In genomic region chr1:92736395-92736794, GRCh38 we compare ENCODE assay signal across 10 cellular contexts. TPM values are rescaled to one million over a fixed set of nuclear protein-coding genes. Genes with fewer than 3 reads are reported as not detected.
DNase-seq lines count a peak whose midpoint lies in the region; ATAC-seq and TF ChIP-seq lines count a peak whose summit lies in the region.
"Had no signal": no experiment of that assay in that cellular context is flagged by ENCODE, and none has a peak within 500 bp of the region (broad histone marks: within the 10 kb centered on the region; RNA-seq: fewer than 3 reads in every experiment).

No MANE protein-coding gene starts in this region.

- peaks cover 6% of the 10 kb centered on the region for H3K27me3 Mint-ChIP-seq in activated CD8-positive, alpha-beta T cell treated with anti-CD3 and anti-CD28 coated beads for 36 hours
- peaks cover 2 to 23% of the 10 kb centered on the region in 2 donors for H3K27me3 Mint-ChIP-seq in CD8-positive, alpha-beta memory T cell
- H3K27me3 Mint-ChIP-seq: activated naive CD4-positive, alpha-beta T cell treated with anti-CD3 and anti-CD28 coated beads, Interleukin-2, amount 50 U/mL, for 24 hours had no signal

- POLR2A ChIA-PET in AG04450 (lab: Yijun Ruan, JAX) (no interaction called here), PC-9 (lab: Charles Lee; ENCODE audit: unreplicated experiment) (interaction anchor here (0.5 kb wide), 1 partner anchor 48 kb away, joined by 4 read pairs; the partner anchor contains the start of gene EVI5)
- POLR2A ChIA-PET in activated CD8-positive, alpha-beta T cell treated with anti-CD3 and anti-CD28 coated beads for 36 hours (lab: Charles Lee), result no interaction called here
- POLR2A ChIA-PET in CD8-positive, alpha-beta memory T cell (lab: Charles Lee), result no interaction called here

- no peaks in the 10 kb centered on the region for H3K4me1 ChIP-seq in PC-9 (replicated peaks; ENCODE audit: insufficient read depth)
- no peaks in the 10 kb centered on the region for H3K4me1 ChIP-seq in CD8-positive, alpha-beta memory T cell (ENCODE audit: insufficient read depth, low read length)

- BruUV-seq in PC-9 (replicated peaks; lab: Mats Ljungman, UMichigan), result no TSS peak

- H3K9me2 ChIP-seq in PC-9 (ENCODE audit: insufficient read depth), result no peaks in the 10 kb centered on the region

- H3K36me3 ChIP-seq in PC-9 (ENCODE audit: low read depth), result no peaks in the 10 kb centered on the region
- H3K36me3 ChIP-seq in CD8-positive, alpha-beta memory T cell (ENCODE audit: insufficient read depth, low read length), result no peaks in the 10 kb centered on the region
- H3K36me3 ChIP-seq: thoracic aorta had no signal

- peak; percentile 46 for TF ChIP-seq CTCF in AG04450 (IDR thresholded peaks at IDR 0.05; ENCODE audit: low read depth, low read length)
- TF ChIP-seq CTCF in PC-9 (conservative IDR thresholded peaks at IDR 0.05), result peak; percentile 31; the same call in 1 of the 2 replicates
- TF ChIP-seq CTCF in fibroblast of villous mesenchyme (IDR thresholded peaks at IDR 0.05; ENCODE audit: insufficient read depth, low read depth, low read length), result peak; percentile 36
- TF ChIP-seq CTCF in activated CD8-positive, alpha-beta T cell treated with anti-CD3 and anti-CD28 coated beads for 36 hours (IDR thresholded peaks at IDR 0.05), result no peak

- H3K27me3 ChIP-seq in AG04450 (ENCODE audit: control insufficient read depth, insufficient read depth, low read length) (no peaks in the 10 kb centered on the region), PC-9 (ENCODE audit: insufficient read depth, low read depth) (no peaks in the 10 kb centered on the region)
- H3K27me3 ChIP-seq in CD8-positive, alpha-beta memory T cell (ENCODE audit: insufficient read depth, low read length, poor library complexity, severe bottlenecking), result no peaks in the 10 kb centered on the region

- no peaks in the 10 kb centered on the region for H3K4me1 Mint-ChIP-seq in activated CD8-positive, alpha-beta T cell treated with anti-CD3 and anti-CD28 coated beads for 36 hours (ENCODE audit: low read depth)
- H3K4me1 Mint-ChIP-seq in CD8-positive, alpha-beta memory T cell, result no peaks in the 10 kb centered on the region
- H3K4me1 Mint-ChIP-seq: activated naive CD4-positive, alpha-beta T cell treated with anti-CD3 and anti-CD28 coated beads, Interleukin-2, amount 50 U/mL, for 24 hours had no signal

- no peak overlapping the region for H3K4me2 ChIP-seq in PC-9

- DNase-seq in AG04450 (ENCODE audit: low read depth, low spot score) (no peak), PC-9 (peak in 1 of 2 experiments; percentile 31), fibroblast of villous mesenchyme (ENCODE audit: low read depth) (no peak), NCI-H1436 (lab: John Stamatoyannopoulos, UW) (no peak)
- no peak for DNase-seq in activated CD8-positive, alpha-beta T cell treated with anti-CD3 and anti-CD28 coated beads for 36 hours
- DNase-seq in CD8-positive, alpha-beta memory T cell, result no peak
- no peak for DNase-seq in activated CD4-positive, alpha-beta T cell treated with anti-CD3 and anti-CD28 coated beads for 48 hours

- peaks cover 8% of the 10 kb centered on the region; the same call in 1 of the 2 replicates for H4K20me1 ChIP-seq in PC-9 (ENCODE audit: insufficient read depth)

- H3K27ac ChIP-seq in AG04450 (ENCODE audit: low read depth, low read length) (no peak overlapping the region), PC-9 (no peak overlapping the region)
- no peak overlapping the region for H3K27ac ChIP-seq in CD8-positive, alpha-beta memory T cell (ENCODE audit: low read depth, low read length)
- H3K27ac ChIP-seq: thoracic aorta had no signal

- peaks cover 6% of the 10 kb centered on the region; the same call in 1 of the 2 replicates for H3F3A ChIP-seq in PC-9 (ENCODE audit: insufficient read depth, low read depth)

- H3K4me3 ChIP-seq in AG04450 (ENCODE audit: low read depth, low read length), result no peak overlapping the region
- no peak overlapping the region for H3K4me3 ChIP-seq in PC-9
- no peak overlapping the region for H3K4me3 ChIP-seq in fibroblast of villous mesenchyme (ENCODE audit: low read depth, low read length)
- no peak overlapping the region for H3K4me3 ChIP-seq in CD8-positive, alpha-beta memory T cell (ENCODE audit: low read length)
- H3K4me3 ChIP-seq: thoracic aorta had no signal

- intact Hi-C loops in PC-9 (cut with micrococcal nuclease; ENCODE audit: unreplicated experiment), result no loop called here
- intact Hi-C loops in activated CD8-positive, alpha-beta T cell treated with anti-CD3 and anti-CD28 coated beads for 36 hours (cut with micrococcal nuclease), result no loop called here

- no peaks in the 10 kb centered on the region for H3K36me3 Mint-ChIP-seq in activated CD8-positive, alpha-beta T cell treated with anti-CD3 and anti-CD28 coated beads for 36 hours (ENCODE audit: low read depth)
- peaks cover 0 to 4% (median 0%) of the 10 kb centered on the region in 3 donors for H3K36me3 Mint-ChIP-seq in CD8-positive, alpha-beta memory T cell

- no peak overlapping the region for H2AFZ ChIP-seq in PC-9

- CTCF ChIA-PET in AG04450 (lab: Charles Lee), result interaction anchor here (0.7 to 2.3 kb wide), 4 partner anchors 11 to 83 kb away, joined by 3 to 15 read pairs (median 4); no protein-coding TSS in a partner anchor
- CTCF ChIA-PET in PC-9 (lab: Charles Lee), result no interaction called here
- CTCF ChIA-PET in activated CD8-positive, alpha-beta T cell treated with anti-CD3 and anti-CD28 coated beads for 36 hours (lab: Charles Lee), result interaction anchor here (1.0 kb wide), 1 partner anchor 40 kb away, joined by 3 read pairs; no protein-coding TSS in a partner anchor
- CTCF ChIA-PET in CD8-positive, alpha-beta memory T cell (lab: Charles Lee), result interaction anchor here (1.2 kb wide), 1 partner anchor 12 kb away, joined by 3 read pairs; no protein-coding TSS in a partner anchor

- no peaks in the 10 kb centered on the region for H3K9me3 Mint-ChIP-seq in activated CD8-positive, alpha-beta T cell treated with anti-CD3 and anti-CD28 coated beads for 36 hours
- no peaks in the 10 kb centered on the region for H3K9me3 Mint-ChIP-seq in CD8-positive, alpha-beta memory T cell
- H3K9me3 Mint-ChIP-seq: activated naive CD4-positive, alpha-beta T cell treated with anti-CD3 and anti-CD28 coated beads, Interleukin-2, amount 50 U/mL, for 24 hours had no signal

- no peak overlapping the region for H3K4me3 Mint-ChIP-seq in activated CD8-positive, alpha-beta T cell treated with anti-CD3 and anti-CD28 coated beads for 36 hours
- H3K4me3 Mint-ChIP-seq in CD8-positive, alpha-beta memory T cell, result no peak overlapping the region
- H3K4me3 Mint-ChIP-seq: activated naive CD4-positive, alpha-beta T cell treated with anti-CD3 and anti-CD28 coated beads, Interleukin-2, amount 50 U/mL, for 24 hours had no signal

- H3K9me3 ChIP-seq in AG04450 (ENCODE audit: control insufficient read depth, insufficient read depth, low read length) (no peaks in the 10 kb centered on the region), PC-9 (ENCODE audit: insufficient read depth, low read depth) (no peaks in the 10 kb centered on the region)
- no peaks in the 10 kb centered on the region for H3K9me3 ChIP-seq in CD8-positive, alpha-beta memory T cell (ENCODE audit: low read length)
- H3K9me3 ChIP-seq: thoracic aorta had no signal

- ATAC-seq in GM18499 (IDR thresholded peaks at IDR 0.05; ENCODE audit: insufficient read depth, unreplicated experiment), result peak; percentile 73
- ATAC-seq in activated CD8-positive, alpha-beta T cell treated with anti-CD3 and anti-CD28 coated beads for 36 hours, result no peak

- no peaks in the 10 kb centered on the region; the same call in 1 of the 2 replicates for H3K79me2 ChIP-seq in PC-9 (ENCODE audit: low read depth)

- H3K27ac Mint-ChIP-seq in activated CD8-positive, alpha-beta T cell treated with anti-CD3 and anti-CD28 coated beads for 36 hours, result no peak overlapping the region
- H3K27ac Mint-ChIP-seq in CD8-positive, alpha-beta memory T cell, result no peak overlapping the region
- H3K27ac Mint-ChIP-seq: activated naive CD4-positive, alpha-beta T cell treated with anti-CD3 and anti-CD28 coated beads, Interleukin-2, amount 50 U/mL, for 24 hours had no signal

RNA-seq across cellular contexts. Expression of gene EVI5, which starts 48.5 kb away (rescaled TPM):
- polyA plus RNA-seq in AG04450 (2011; rRNA removed), result 19.9 and 28.5 TPM in 2 replicates
- 25.2 and 36.1 TPM in 2 replicates for polyA minus RNA-seq in AG04450 (2011; rRNA and poly(A)+ RNA removed)
- total RNA-seq in PC-9 (2021), result 32.0 and 33.9 TPM in 2 replicates
- 58.7 and 69.6 TPM in 2 replicates for total RNA-seq in fibroblast of villous mesenchyme
- 10 to 100 TPM; 25.7 to 27.9 TPM for total RNA-seq in activated CD8-positive, alpha-beta T cell treated with anti-CD3 and anti-CD28 coated beads for 36 hours
- total RNA-seq in CD8-positive, alpha-beta memory T cell, result 10 to 100 TPM; 27.4 to 27.7 TPM
- polyA plus RNA-seq in CD8-positive, alpha-beta memory T cell, result 0.10 TPM
